8 cellular contexts compared by ENCODE assay signal in genomic region chr12:52139579-52140062, GRCh38. TPM values are rescaled to one million over a fixed set of nuclear protein-coding genes. Genes with fewer than 3 reads are reported as not detected.
DNase-seq lines count a peak whose midpoint lies in the region; ATAC-seq, FAIRE-seq and TF ChIP-seq lines count a peak whose summit lies in the region.

No MANE protein-coding gene starts in this region.

- 6 to 20% (median 7%) methylated on average over 5 of the region's 5 CpGs for WGBS in small intestine, 3 donors

- peaks cover 7% of the 10 kb centered on the region for H3K36me3 Mint-ChIP-seq in endothelial cell (ENCODE audit: low read depth, unreplicated experiment)

- peak; percentile 75 for TF ChIP-seq CTCF in endothelial cell (IDR thresholded peaks at IDR 0.05; ENCODE audit: unreplicated experiment)

- no peaks in the 10 kb centered on the region for H3K4me1 ChIP-seq in small intestine (ENCODE audit: control insufficient read depth in 2 of 2, insufficient read depth in 1 of 2, low read depth in 1 of 2, low read length in 1 of 2)

- peaks cover 6% of the 10 kb centered on the region for H3K27me3 Mint-ChIP-seq in endothelial cell (ENCODE audit: unreplicated experiment)

- H3K27ac ChIP-seq in small intestine (ENCODE audit: low read depth in 1 of 2, low read length in 1 of 2), result no peak overlapping the region

- DNase-seq in DMS53 treated with DMSO at 0.1 percent for 48 hours (lab: John Stamatoyannopoulos, UW; ENCODE audit: unreplicated experiment) (peak; percentile 84), HuH-7.5 (ENCODE audit: low spot score) (peak; percentile 83), SW480 (ENCODE audit: low spot score) (peak; percentile 68), endothelial cell (ENCODE audit: low spot score) (peak; percentile 53), small intestine (peak; percentile 62), NOMO-1 treated with dmso at 0.1 percent for 144 hours (lab: John Stamatoyannopoulos, UW; ENCODE audit: unreplicated experiment) (no peak)

- H3K9me3 Mint-ChIP-seq in endothelial cell (ENCODE audit: unreplicated experiment), result no peaks in the 10 kb centered on the region

- no peak overlapping the region for H3K27ac Mint-ChIP-seq in endothelial cell (ENCODE audit: unreplicated experiment)

- ATAC-seq in GM21723 (IDR thresholded peaks at IDR 0.05; ENCODE audit: unreplicated experiment), result no peak
- ATAC-seq in HG02884 (IDR thresholded peaks at IDR 0.05; ENCODE audit: unreplicated experiment), result no peak

- no peak overlapping the region for H3K4me3 Mint-ChIP-seq in endothelial cell (ENCODE audit: unreplicated experiment)

- no peak for FAIRE-seq in small intestine (lab: Jason Lieb, UNC)

- no peaks in the 10 kb centered on the region for H3K36me3 ChIP-seq in small intestine (ENCODE audit: control insufficient read depth in 2 of 2, insufficient read depth in 2 of 2, low read length in 2 of 2)

- H3K9me3 ChIP-seq in small intestine (ENCODE audit: control insufficient read depth, low read depth), result no peaks in the 10 kb centered on the region

- H3K4me1 Mint-ChIP-seq in endothelial cell (ENCODE audit: unreplicated experiment), result peaks cover 10% of the 10 kb centered on the region

- no peaks in the 10 kb centered on the region for H3K27me3 ChIP-seq in small intestine (ENCODE audit: control insufficient read depth in 2 of 2, insufficient read depth in 2 of 2, low read length in 2 of 2)

- no peak overlapping the region for H3K4me3 ChIP-seq in small intestine (ENCODE audit: low read depth in 1 of 2, low read length in 2 of 2)

RNA-seq across cellular contexts. Expression of gene KRT80, which starts 52.2 kb away (rescaled TPM):
- total RNA-seq in endothelial cell (ENCODE audit: unreplicated experiment), result 1.5 TPM
- 1 to 10 TPM in 1 of 3 donors, under 1 TPM in 2; 0.27 to 3.2 (median 0.89) TPM for polyA plus RNA-seq in small intestine
